8 cellular contexts compared by ENCODE assay signal in genomic region chr15:64635486-64635815, GRCh38.
DNase-seq lines count a peak whose midpoint lies in the region; ATAC-seq, FAIRE-seq and TF ChIP-seq lines count a peak whose summit lies in the region.

No MANE protein-coding gene starts in this region.

- H3K27me3 ChIP-seq in HepG2 (ENCODE audit: control insufficient read depth in 1 of 2, insufficient read depth in 2 of 2, low read length in 2 of 2), result no peaks in the 10 kb centered on the region

- TF ChIP-seq EP300 in HepG2 (IDR thresholded peaks at IDR 0.05; ENCODE audit: low read depth in 2 of 2, low read length in 2 of 2) (no peak), HepG2 (CRISPR knock-in tag; IDR thresholded peaks at IDR 0.05; ENCODE audit: borderline replicate concordance) (no peak)

- intact Hi-C loops in MCF 10A (cut with micrococcal nuclease), result no loop called here
- intact Hi-C loops in HepG2 (cut with micrococcal nuclease; ENCODE audit: unreplicated experiment), result no loop called here

- DNase-seq in AG09319 (ENCODE audit: extremely low read depth, low read depth) (peak; percentile 57), HPDE6-E6E7 (ENCODE audit: extremely low spot score) (peak; percentile 32), MCF 10A (ENCODE audit: unreplicated experiment) (peak; percentile 57), HepG2 (ENCODE audit: low spot score) (peak; percentile 42), type B pancreatic cell (ENCODE audit: extremely low spot score, unreplicated experiment) (no peak), NCI-H187 treated with DMSO at 0.1 percent for 48 hours (lab: John Stamatoyannopoulos, UW) (no peak), SIG-M5 treated with dmso at 0.1 percent for 504 hours (lab: John Stamatoyannopoulos, UW; ENCODE audit: unreplicated experiment) (no peak), NCI-H146 (lab: John Stamatoyannopoulos, UW) (no peak)

- H3K9me3 Mint-ChIP-seq in MCF 10A (ENCODE audit: unreplicated experiment) (no peaks in the 10 kb centered on the region), type B pancreatic cell (no peaks in the 10 kb centered on the region)

- no peak for FAIRE-seq in HepG2 (lab: Jason Lieb, UNC)

- H3K4me3 Mint-ChIP-seq in MCF 10A (ENCODE audit: unreplicated experiment) (no peak overlapping the region), type B pancreatic cell (peak overlapping the region; percentile 9)

- no peaks in the 10 kb centered on the region for H3K27me3 Mint-ChIP-seq in MCF 10A (ENCODE audit: insufficient read depth, unreplicated experiment)
- H3K27me3 Mint-ChIP-seq in type B pancreatic cell, result no peaks in the 10 kb centered on the region

- H3K36me3 ChIP-seq in HepG2 (replicated peaks in 1 of 2; ENCODE audit: control insufficient read depth in 1 of 2, insufficient read depth in 2 of 2, low read length in 2 of 2), result peaks cover 2 to 9% of the 10 kb centered on the region in 2 experiments; a peak in 2 of 5 replicates

- H3K27ac ChIP-seq in HepG2 (ENCODE audit: extremely low read length, insufficient read depth, low read length), result peak overlapping the region; percentile 87

- peak overlapping the region in 2 of 3 experiments; percentile 26 to 43; a peak in 2 of 6 replicates for H3K4me3 ChIP-seq in HepG2 (replicated peaks in 1 of 3; ENCODE audit: insufficient read depth in 1 of 3, low read depth in 2 of 3, low read length in 3 of 3)

- no peak overlapping the region for H2AFZ ChIP-seq in HepG2 (ENCODE audit: low read length)

- no peak for TF ChIP-seq POLR2A in HepG2 (IDR thresholded peaks at IDR 0.05; ENCODE audit: insufficient read depth in 1 of 2, low read depth in 2 of 2, low read length in 2 of 2)

- H3K4me2 ChIP-seq in HepG2 (ENCODE audit: low read depth, low read length), result peak overlapping the region; percentile 56

- H3K4me1 Mint-ChIP-seq in MCF 10A (ENCODE audit: insufficient read depth, unreplicated experiment) (peaks cover 14% of the 10 kb centered on the region), type B pancreatic cell (ENCODE audit: unreplicated experiment) (peaks cover 42% of the 10 kb centered on the region)

- peaks cover 13% of the 10 kb centered on the region for H3K79me2 ChIP-seq in HepG2 (ENCODE audit: insufficient read depth, low read length)

- no TSS peak for BruUV-seq in MCF 10A (replicated peaks; lab: Mats Ljungman, UMichigan)
- BruUV-seq in HepG2 (replicated peaks; lab: Mats Ljungman, UMichigan), result no TSS peak

- no peak for TF ChIP-seq RAD21 in HepG2 (CRISPR knock-in tag; IDR thresholded peaks at IDR 0.05)

- POLR2A ChIA-PET in MCF 10A (lab: Yijun Ruan, JAX), result interaction anchor here (0.7 to 3.0 kb wide), 17 partner anchors 9 to 248 kb away, joined by 3 to 15 read pairs (median 3); partner anchors contain the start of genes TRIP4 and ZNF609
- POLR2A ChIA-PET in HepG2 (lab: Yijun Ruan, JAX), result interaction anchor here (1.1 to 2.0 kb wide), 3 partner anchors 16 to 248 kb away, joined by 3 to 6 read pairs (median 4); partner anchors contain the start of gene TRIP4

- H3K27ac Mint-ChIP-seq in MCF 10A (ENCODE audit: low read depth, unreplicated experiment) (peak overlapping the region; percentile 3), type B pancreatic cell (peak overlapping the region; percentile 80)

- H3K4me1 ChIP-seq in HepG2 (ENCODE audit: insufficient read depth, low read length), result peaks cover 65% of the 10 kb centered on the region

- H3K36me3 Mint-ChIP-seq in MCF 10A (ENCODE audit: insufficient read depth, unreplicated experiment) (peaks cover 26% of the 10 kb centered on the region), type B pancreatic cell (peaks cover 12% of the 10 kb centered on the region)

- peak overlapping the region; percentile 57 for H3K9ac ChIP-seq in HepG2 (ENCODE audit: insufficient read depth, low read depth, low read length)

- CTCF ChIA-PET in MCF 10A (lab: Yijun Ruan, JAX) (interaction anchor here (1.1 to 2.6 kb wide), 3 partner anchors 18 to 174 kb away, joined by 3 to 12 read pairs (median 4); no protein-coding TSS in a partner anchor), HepG2 (lab: Yijun Ruan, JAX; ENCODE audit: low intra/inter-chr PET ratio, low total read pairs) (no interaction called here)

- H4K20me1 ChIP-seq in HepG2 (ENCODE audit: insufficient read depth, low read length), result no peaks in the 10 kb centered on the region

- ATAC-seq in HepG2, result peak; percentile 65

- TF ChIP-seq CTCF in AG09319 (IDR thresholded peaks at IDR 0.05; ENCODE audit: low read depth, low read length) (no peak), MCF 10A (IDR thresholded peaks at IDR 0.05; ENCODE audit: unreplicated experiment) (no peak), HepG2 (CRISPR knock-in tag; IDR thresholded peaks at IDR 0.05) (no peak), type B pancreatic cell (conservative IDR thresholded peaks at IDR 0.05) (no peak)

- in situ Hi-C loops in HepG2 (cut with HindIII; ENCODE audit: extremely low pct_ligation_motif_present, low pct_unique_long_range_greater_than_20kb), result no loop called here

- H3K9me3 ChIP-seq in HepG2 (ENCODE audit: low read length), result no peaks in the 10 kb centered on the region

TF ChIP-seq in HepG2, 621 proteins besides CTCF, POLR2A, EP300 and RAD21 (continues in another document):
- no peak for TF ChIP-seq CSRNP2 (CRISPR knock-in tag; conservative IDR thresholded peaks at IDR 0.05; ENCODE audit: low read depth)
- TF ChIP-seq SMYD3 (CRISPR knock-in tag; IDR thresholded peaks at IDR 0.05), result 0 out of 2 replicates have a peak, but pooled peaks have one; percentile 19
- peak; percentile 27; the same call in 1 of the 2 replicates for TF ChIP-seq FOSL2 (CRISPR knock-in tag; IDR thresholded peaks at IDR 0.05)
- TF ChIP-seq SMAD1 (CRISPR knock-in tag; IDR thresholded peaks at IDR 0.05; ENCODE audit: borderline replicate concordance, low read depth), result no peak
- TF ChIP-seq MAFK (conservative IDR thresholded peaks at IDR 0.05 in 1 of 2, IDR thresholded peaks at IDR 0.05 in 1 of 2; ENCODE audit: low read length in 2 of 2), result peak; percentile 58 to 62; a peak in 3 of 4 replicates
- TF ChIP-seq MED1 (CRISPR knock-in tag; IDR thresholded peaks at IDR 0.05), result 0 out of 2 replicates have a peak, but pooled peaks have one; percentile 26
- no peak for TF ChIP-seq RARG (CRISPR knock-in tag; IDR thresholded peaks at IDR 0.05; ENCODE audit: low read depth)
- no peak for TF ChIP-seq STAT6 (CRISPR knock-in tag; IDR thresholded peaks at IDR 0.05; ENCODE audit: borderline replicate concordance)
- TF ChIP-seq ZNF784 (CRISPR knock-in tag; IDR thresholded peaks at IDR 0.05; ENCODE audit: borderline replicate concordance), result no peak
- peak; percentile 42; the same call in 1 of the 2 replicates for TF ChIP-seq MAFF (IDR thresholded peaks at IDR 0.05; ENCODE audit: low read depth, low read length)
- TF ChIP-seq ZNF513 (CRISPR knock-in tag; conservative IDR thresholded peaks at IDR 0.05), result no peak
- TF ChIP-seq CEBPG (CRISPR knock-in tag; IDR thresholded peaks at IDR 0.05), result peak; percentile 49; the same call in 1 of the 2 replicates

Comparison
In these comparisons a context has a peak if more than half of its experiments do, and no peak if none do; other contexts are left out.
1. DNase-seq: peak in AG09319 (single experiment), HPDE6-E6E7 (single experiment), MCF 10A (single experiment) and HepG2 (single experiment); none in type B pancreatic cell (single experiment), NCI-H187 treated with DMSO at 0.1 percent for 48 hours (single experiment), SIG-M5 treated with dmso at 0.1 percent for 504 hours (single experiment) and NCI-H146 (single experiment).